In the genomic region with DNA sequence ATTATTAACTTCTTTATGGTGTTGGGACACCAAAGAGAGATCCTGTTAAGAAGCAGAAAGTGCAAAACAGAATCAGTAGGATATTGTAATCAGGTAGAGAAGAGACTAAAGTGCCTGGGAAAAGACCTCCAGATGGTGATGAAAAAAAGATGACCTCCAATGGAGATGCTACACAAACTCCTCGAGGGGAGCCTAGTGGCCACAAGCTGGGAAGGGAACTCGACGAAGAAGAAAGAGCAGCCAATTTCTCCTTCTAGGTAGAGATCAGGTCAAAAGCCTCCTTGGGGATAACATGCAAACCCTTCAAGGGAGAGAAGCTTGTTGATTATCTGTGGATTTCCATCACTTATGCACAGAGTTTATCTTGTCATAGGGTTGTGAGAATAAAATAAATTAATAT, we compare ENCODE assay signal across 21 cellular contexts.
DNase-seq lines count a peak whose midpoint lies in the region; ATAC-seq, FAIRE-seq and TF ChIP-seq lines count a peak whose summit lies in the region.
"Had no signal": no experiment of that assay in that cellular context is flagged by ENCODE, and none has a peak within 500 bp of the region (broad histone marks: within the 10 kb centered on the region; RNA-seq: fewer than 3 reads in every experiment).

No MANE protein-coding gene starts in this region.

- H3K4me1 ChIP-seq in GM23338 (ENCODE audit: insufficient read depth) (peaks cover 28% of the 10 kb centered on the region), Karpas-422 (ENCODE audit: low read length) (peaks cover 56% of the 10 kb centered on the region), H1 (replicated peaks in 1 of 4; ENCODE audit: control insufficient read depth in 3 of 4, insufficient read depth in 4 of 4, low read length in 3 of 4) (peaks cover 0 to 14% (median 7%) of the 10 kb centered on the region in 4 experiments; a peak in 5 of 7 replicates), neural progenitor cell (peaks cover 24% of the 10 kb centered on the region), mesendoderm (ENCODE audit: control insufficient read depth, low read depth, low read length) (no peaks in the 10 kb centered on the region)
- H3K4me1 ChIP-seq: A549, Caco-2 had no signal

- no peaks in the 10 kb centered on the region for H3K79me2 ChIP-seq in GM23338 (replicated peaks; ENCODE audit: insufficient read depth)
- H3K79me2 ChIP-seq in Karpas-422 (ENCODE audit: low read length): no peaks in the 10 kb centered on the region
- H3K79me2 ChIP-seq in H1 (ENCODE audit: control insufficient read depth in 1 of 2, insufficient read depth in 2 of 2, low read length in 2 of 2): no peaks in the 10 kb centered on the region
- H3K79me2 ChIP-seq in neural progenitor cell (ENCODE audit: low read depth): no peaks in the 10 kb centered on the region
- no peaks in the 10 kb centered on the region for H3K79me2 ChIP-seq in mesendoderm (ENCODE audit: control insufficient read depth, insufficient read depth, low read length)

- WGBS in H1 (ENCODE audit: extremely low coverage in 1 of 2, insufficient coverage in 1 of 2, insufficient read length in 1 of 2, insufficient replicate concordance in 2 of 2, low coverage in 1 of 2, low lambda C conversion rate in 2 of 2, missing lambda C conversion rate in 1 of 2), 2 experiments: 22% methylated on average over 3 of the region's 3 CpGs; no CpG with 5 or more reads in 1 of the 2 experiments
- WGBS in mesendoderm (ENCODE audit: extremely low coverage, insufficient coverage, low lambda C conversion rate): no CpG with 5 or more reads among the region's 3 CpGs

- H3K27me3 ChIP-seq in GM23338 (ENCODE audit: insufficient read depth) (no peaks in the 10 kb centered on the region), Karpas-422 (ENCODE audit: low read length) (no peaks in the 10 kb centered on the region), H1 (replicated peaks in 1 of 4; ENCODE audit: control insufficient read depth in 3 of 4, extremely low read depth in 1 of 4, insufficient read depth in 3 of 4, low read length in 3 of 4) (no peaks in the 10 kb centered on the region), neural progenitor cell (no peaks in the 10 kb centered on the region), mesendoderm (ENCODE audit: insufficient read depth, low read length, poor library complexity) (no peaks in the 10 kb centered on the region)

- H3K4me3 ChIP-seq in GM23338 (no peak overlapping the region), Karpas-422 (ENCODE audit: low read length) (no peak overlapping the region), H1 (ENCODE audit: extremely low read depth in 1 of 4, insufficient read depth in 2 of 4, low read depth in 3 of 4, low read length in 4 of 4) (0 out of 8 replicates have a peak overlapping the region, but pooled peaks of 1 of the 4 experiments have one; percentile 14), neural progenitor cell (no peak overlapping the region), mesendoderm (ENCODE audit: low read length) (no peak overlapping the region)
- H3K4me3 ChIP-seq: A549, GM23248, K562 had no signal

- H4K20me1 ChIP-seq in GM23338 (replicated peaks; ENCODE audit: insufficient read depth): no peaks in the 10 kb centered on the region
- H4K20me1 ChIP-seq in Karpas-422 (ENCODE audit: insufficient read depth, low read depth, low read length): no peaks in the 10 kb centered on the region
- no peaks in the 10 kb centered on the region for H4K20me1 ChIP-seq in H1 (replicated peaks in 1 of 2; ENCODE audit: control insufficient read depth in 1 of 2, insufficient read depth in 2 of 2, low read length in 2 of 2)
- no peaks in the 10 kb centered on the region for H4K20me1 ChIP-seq in neural progenitor cell (ENCODE audit: low read depth)

- H3K56ac ChIP-seq in H1 (replicated peaks; ENCODE audit: insufficient read length, low read depth, low read length) (no peak overlapping the region), mesendoderm (ENCODE audit: low read length) (no peak overlapping the region)

- peak; percentile 52 for ATAC-seq in GM23338
- ATAC-seq in HG02763 (IDR thresholded peaks at IDR 0.05; ENCODE audit: unreplicated experiment): no peak
- no peak for ATAC-seq in effector memory CD8-positive, alpha-beta T cell (replicated peaks)
- ATAC-seq: A549, K562 had no signal

- no peak for TF ChIP-seq EP300 in H1 (IDR thresholded peaks at IDR 0.05; ENCODE audit: borderline replicate concordance in 1 of 2, low read depth in 2 of 2, low read length in 2 of 2)

- H4K5ac ChIP-seq in H1 (ENCODE audit: insufficient read length, low read depth, low read length) (no peak overlapping the region), mesendoderm (ENCODE audit: low read length) (no peak overlapping the region)

- H3K4me1 Mint-ChIP-seq in GM23338: peaks cover 40% of the 10 kb centered on the region
- H3K4me1 Mint-ChIP-seq in neural progenitor cell: peaks cover 20% of the 10 kb centered on the region
- H3K4me1 Mint-ChIP-seq in effector memory CD8-positive, alpha-beta T cell (ENCODE audit: low read depth in 2 of 2): no peaks in the 10 kb centered on the region

- H3K23ac ChIP-seq in H1 (ENCODE audit: insufficient read length): no peak overlapping the region
- H3K23ac ChIP-seq in mesendoderm (ENCODE audit: low read length): no peak overlapping the region

- H3K79me1 ChIP-seq in H1 (ENCODE audit: low read depth, low read length) (no peaks in the 10 kb centered on the region), mesendoderm (ENCODE audit: low read length) (no peaks in the 10 kb centered on the region)

- H3K9ac ChIP-seq in Karpas-422 (ENCODE audit: low read length) (0 out of 2 replicates have a peak overlapping the region, but pooled peaks have one; percentile 5), H1 (replicated peaks in 1 of 4; ENCODE audit: extremely low read depth in 1 of 4, low read depth in 3 of 4, low read length in 3 of 4) (no peak overlapping the region), neural progenitor cell (no peak overlapping the region), mesendoderm (ENCODE audit: low read length) (no peak overlapping the region)
- H3K9ac ChIP-seq: GM23248 had no signal

- no peak overlapping the region for H2BK12ac ChIP-seq in H1 (ENCODE audit: low read depth, low read length)

- H3K27ac ChIP-seq in GM23338 (ENCODE audit: low read depth) (peak overlapping the region; percentile 86; the same call in 1 of the 2 replicates), Karpas-422 (ENCODE audit: low read length) (peak overlapping the region; percentile 90), H1 (ENCODE audit: low read depth, low read length) (no peak overlapping the region), neural progenitor cell (no peak overlapping the region), mesendoderm (ENCODE audit: low read depth, low read length) (no peak overlapping the region)
- H3K27ac ChIP-seq: 22Rv1, A549, C4-2B, GM23248 had no signal

- H3K23me2 ChIP-seq in H1 (ENCODE audit: low read depth, low read length): no peaks in the 10 kb centered on the region; the same call in 1 of the 2 replicates

- H3K4me2 ChIP-seq in GM23338 (peak overlapping the region; percentile 6; the same call in 1 of the 2 replicates), Karpas-422 (ENCODE audit: low read depth, low read length, poor library complexity, severe bottlenecking) (no peak overlapping the region), H1 (ENCODE audit: insufficient read depth in 1 of 2, low read depth in 2 of 2, low read length in 2 of 2) (peak overlapping the region; percentile 30 to 54; a peak in 2 of 4 replicates), neural progenitor cell (peak overlapping the region; percentile 24), mesendoderm (ENCODE audit: low read length) (no peak overlapping the region)
- H3K4me2 ChIP-seq: A549 had no signal

- H3K27ac Mint-ChIP-seq in GM23338 (peak overlapping the region; percentile 92; the same call in 1 of the 2 replicates), neural progenitor cell (peak overlapping the region; percentile 40)
- no peak overlapping the region for H3K27ac Mint-ChIP-seq in effector memory CD8-positive, alpha-beta T cell
- H3K27ac Mint-ChIP-seq: CD4-positive, alpha-beta T cell had no signal

- no peak for FAIRE-seq in H1 (lab: Jason Lieb, UNC)
- FAIRE-seq: A549, D721Med, G401.6, GM12891, GM19239, K562 had no signal

- H2BK5ac ChIP-seq in H1 (ENCODE audit: low read depth, low read length) (peak overlapping the region; percentile 86; the same call in 1 of the 2 replicates), mesendoderm (ENCODE audit: low read length) (no peak overlapping the region)

- DNase-seq in GM23338 (ENCODE audit: low spot score) (no peak), Karpas-422 (no peak), H1 (ENCODE audit: low read depth in 1 of 2, low spot score in 2 of 2) (no peak), neural progenitor cell (ENCODE audit: low spot score) (no peak), mesendoderm (no peak)
- DNase-seq in effector memory CD8-positive, alpha-beta T cell: no peak
- DNase-seq: AML-193; Caco-2; CD4-positive, alpha-beta T cell; GM23248; H7; IMR-90 had no signal

- H4K8ac ChIP-seq in H1 (ENCODE audit: extremely low read depth, insufficient read depth, low read length) (no peak overlapping the region), mesendoderm (ENCODE audit: low read depth, low read length) (no peak overlapping the region)

- H3K14ac ChIP-seq in H1 (ENCODE audit: insufficient read length): no peak overlapping the region

- POLR2A ChIA-PET in H1 (lab: Charles Lee; ENCODE audit: partially characterized antibody): no interaction called here

- H2AK5ac ChIP-seq in H1 (ENCODE audit: low read depth, low read length) (no peak overlapping the region), mesendoderm (ENCODE audit: low read length) (no peak overlapping the region)

- H2AFZ ChIP-seq in GM23338: no peak overlapping the region
- H2AFZ ChIP-seq in Karpas-422 (ENCODE audit: low read length): peak overlapping the region; percentile 63; the same call in 1 of the 2 replicates
- H2AFZ ChIP-seq in H1 (ENCODE audit: low read length): no peak overlapping the region
- peak overlapping the region; percentile 75 for H2AFZ ChIP-seq in neural progenitor cell (replicated peaks)
- H2AFZ ChIP-seq: GM23248 had no signal

- TF ChIP-seq RAD21 in H1 (IDR thresholded peaks at IDR 0.05 in 1 of 2, conservative IDR thresholded peaks at IDR 0.05 in 1 of 2; ENCODE audit: low read depth in 2 of 2, low read length in 2 of 2): no peak

- H2BK120ac ChIP-seq in H1 (replicated peaks; ENCODE audit: low read depth, low read length): peak overlapping the region; percentile 35
- no peak overlapping the region for H2BK120ac ChIP-seq in mesendoderm (ENCODE audit: low read depth, low read length)

- H3K4me3 Mint-ChIP-seq in GM23338 (no peak overlapping the region), neural progenitor cell (no peak overlapping the region)
- H3K4me3 Mint-ChIP-seq in effector memory CD8-positive, alpha-beta T cell: no peak overlapping the region
- H3K4me3 Mint-ChIP-seq: CD4-positive, alpha-beta T cell had no signal

- H3K9me2 ChIP-seq in GM23338 (ENCODE audit: insufficient read depth) (no peaks in the 10 kb centered on the region), Karpas-422 (replicated peaks; ENCODE audit: insufficient read depth, low read length) (no peaks in the 10 kb centered on the region)

- no peak for TF ChIP-seq CTCF in GM23338 (conservative IDR thresholded peaks at IDR 0.05; ENCODE audit: low read depth in 2 of 2)
- TF ChIP-seq CTCF in H1 (IDR thresholded peaks at IDR 0.05; ENCODE audit: control extremely low read depth in 1 of 3, insufficient read depth in 1 of 3, low read depth in 1 of 3, low read length in 3 of 3): no peak
- TF ChIP-seq CTCF in neural progenitor cell (IDR thresholded peaks at IDR 0.05): no peak

- H3K9me3 Mint-ChIP-seq in GM23338: peaks cover 12% of the 10 kb centered on the region
- peaks cover 4% of the 10 kb centered on the region for H3K9me3 Mint-ChIP-seq in neural progenitor cell
- H3K9me3 Mint-ChIP-seq in effector memory CD8-positive, alpha-beta T cell: peaks cover 10 to 21% of the 10 kb centered on the region in 2 donors

- H3K36me3 ChIP-seq in GM23338 (ENCODE audit: insufficient read depth) (peaks cover 2% of the 10 kb centered on the region; the same call in 1 of the 2 replicates), Karpas-422 (ENCODE audit: insufficient read depth, low read length) (no peaks in the 10 kb centered on the region; the same call in 1 of the 2 replicates), H1 (ENCODE audit: control insufficient read depth in 2 of 4, insufficient read depth in 4 of 4, low read length in 3 of 4) (peaks cover 0 to 2% (median 0%) of the 10 kb centered on the region in 4 experiments; a peak in 2 of 8 replicates), neural progenitor cell (peaks cover 7% of the 10 kb centered on the region), mesendoderm (ENCODE audit: control insufficient read depth, insufficient read depth, low read length) (no peaks in the 10 kb centered on the region)

- H2BK20ac ChIP-seq in H1 (ENCODE audit: low read length): no peak overlapping the region

- H3K18ac ChIP-seq in H1 (ENCODE audit: extremely low read depth, low read length) (peak overlapping the region; percentile 79; the same call in 1 of the 2 replicates), mesendoderm (ENCODE audit: low read length) (no peak overlapping the region)

- H3F3A ChIP-seq in GM23338 (replicated peaks; ENCODE audit: low read depth): no peaks in the 10 kb centered on the region
- H3F3A ChIP-seq in neural progenitor cell (ENCODE audit: low read depth): peaks cover 14% of the 10 kb centered on the region

- H3K9me3 ChIP-seq in Karpas-422 (ENCODE audit: low read length) (peaks cover 4% of the 10 kb centered on the region; the same call in 1 of the 2 replicates), H1 (ENCODE audit: insufficient read depth in 2 of 2, low read depth in 1 of 2, low read length in 1 of 2) (peaks cover 0 to 13% of the 10 kb centered on the region in 2 experiments; a peak in 1 of 4 replicates), neural progenitor cell (ENCODE audit: low read depth) (no peaks in the 10 kb centered on the region)
- H3K9me3 ChIP-seq: A549 had no signal

- H3K4ac ChIP-seq in H1 (replicated peaks; ENCODE audit: insufficient read length, low read depth, low read length): no peak overlapping the region
- H3K4ac ChIP-seq in mesendoderm (ENCODE audit: low read depth, low read length): no peak overlapping the region

- no peaks in the 10 kb centered on the region for H3K27me3 Mint-ChIP-seq in GM23338 (ENCODE audit: insufficient read depth, low read depth, poor library complexity)
- H3K27me3 Mint-ChIP-seq in neural progenitor cell (ENCODE audit: insufficient read depth, low read depth): peaks cover 5% of the 10 kb centered on the region
- no peaks in the 10 kb centered on the region for H3K27me3 Mint-ChIP-seq in effector memory CD8-positive, alpha-beta T cell
- H3K27me3 Mint-ChIP-seq: CD4-positive, alpha-beta T cell had no signal

- no peak for TF ChIP-seq POLR2A in H1 (IDR thresholded peaks at IDR 0.05; ENCODE audit: control extremely low read depth in 1 of 2, low read depth in 2 of 2, low read length in 2 of 2)

- H3K36me3 Mint-ChIP-seq in GM23338 (ENCODE audit: low read depth): peaks cover 20% of the 10 kb centered on the region
- no peaks in the 10 kb centered on the region for H3K36me3 Mint-ChIP-seq in neural progenitor cell
- no peaks in the 10 kb centered on the region for H3K36me3 Mint-ChIP-seq in effector memory CD8-positive, alpha-beta T cell (ENCODE audit: insufficient read depth)

- H4K91ac ChIP-seq in H1 (replicated peaks; ENCODE audit: insufficient read length, low read length): peak overlapping the region; percentile 22

- H2BK15ac ChIP-seq in H1 (ENCODE audit: low read length) (no peak overlapping the region), mesendoderm (replicated peaks; ENCODE audit: low read depth) (no peak overlapping the region)

- CTCF ChIA-PET in H1 (lab: Charles Lee; ENCODE audit: partially characterized antibody): interaction anchor here (0.5 to 1.3 kb wide), 2 partner anchors 8 to 9 kb away, joined by 3 read pairs; no protein-coding TSS in a partner anchor

Comparison
In these comparisons a context has a peak if more than half of its experiments do, and no peak if none do; other contexts are left out.
1. H2AFZ ChIP-seq: peak in Karpas-422 (single experiment) and neural progenitor cell (single experiment); none in GM23338 (single experiment) and H1 (single experiment).
2. H3K27ac ChIP-seq: peak in GM23338 (single experiment) and Karpas-422 (single experiment); none in H1 (single experiment), neural progenitor cell (single experiment) and mesendoderm (single experiment).
3. H3K4me2 ChIP-seq: peak in GM23338 (single experiment), H1 (2 of 2) and neural progenitor cell (single experiment); none in Karpas-422 (single experiment) and mesendoderm (single experiment).
4. H3K27ac Mint-ChIP-seq: peak in GM23338 (single experiment) and neural progenitor cell (single experiment); none in effector memory CD8-positive, alpha-beta T cell (0 of 2).